ENCODE assay signal across 8 cellular contexts in genomic region chr20:2524435-2525272, GRCh38. TPM values are rescaled to one million over a fixed set of nuclear protein-coding genes. Genes with fewer than 3 reads are reported as not detected.
DNase-seq lines count a peak whose midpoint lies in the region; ATAC-seq and TF ChIP-seq lines count a peak whose summit lies in the region.

No MANE protein-coding gene starts in this region.

- H3K27me3 ChIP-seq in breast epithelium: no peaks in the 10 kb centered on the region

- peak; percentile 91 for TF ChIP-seq CTCF in GM12865 (IDR thresholded peaks at IDR 0.05; ENCODE audit: insufficient read depth, low read depth, low read length, missing control alignments)
- TF ChIP-seq CTCF in WI38 (IDR thresholded peaks at IDR 0.05; ENCODE audit: low read depth, low read length): peak; percentile 94
- peak; percentile 91 to 98 (median 93) for TF ChIP-seq CTCF in breast epithelium (IDR thresholded peaks at IDR 0.05)

- intact Hi-C loops in breast epithelium (cut with DNase I; ENCODE audit: low total_unique reads): loop anchor here (5.0 kb wide), 1 partner anchor 123 kb away; no protein-coding TSS in a partner anchor

- H3K27ac Mint-ChIP-seq in immature natural killer cell: peak overlapping the region; percentile 39 to 91 (median 80)

- no peaks in the 10 kb centered on the region for H3K36me3 ChIP-seq in breast epithelium

- peaks cover 2 to 4% (median 3%) of the 10 kb centered on the region in 3 donors for H3K27me3 Mint-ChIP-seq in immature natural killer cell (ENCODE audit: low read depth in 3 of 3)

- ATAC-seq in HG02852 (IDR thresholded peaks at IDR 0.05; ENCODE audit: unreplicated experiment) (peak; percentile 77), HG02610 (IDR thresholded peaks at IDR 0.05; ENCODE audit: unreplicated experiment) (no peak)

- peak; percentile 49 for TF ChIP-seq POLR2A in breast epithelium (IDR thresholded peaks at IDR 0.05)

- peak overlapping the region; percentile 77 to 93 (median 92) for H3K4me3 Mint-ChIP-seq in immature natural killer cell

- no peaks in the 10 kb centered on the region for H3K36me3 Mint-ChIP-seq in immature natural killer cell

- H3K4me1 ChIP-seq in breast epithelium: no peaks in the 10 kb centered on the region

- no peaks in the 10 kb centered on the region for H3K9me3 Mint-ChIP-seq in immature natural killer cell

- no peaks in the 10 kb centered on the region for H3K9me3 ChIP-seq in breast epithelium

- peaks cover 12 to 29% of the 10 kb centered on the region in 2 donors for H3K4me1 Mint-ChIP-seq in immature natural killer cell

- peak overlapping the region; percentile 65 for H3K4me3 ChIP-seq in GM12865 (ENCODE audit: low read depth, low read length)
- H3K4me3 ChIP-seq in WI38 (ENCODE audit: low read depth, low read length): peak overlapping the region; percentile 83
- H3K4me3 ChIP-seq in breast epithelium: peak overlapping the region; percentile 80 to 98 (median 93)

- H3K27ac ChIP-seq in breast epithelium: peak overlapping the region; percentile 94 to 98

- DNase-seq in GM12865 (ENCODE audit: low read depth) (peak; percentile 90), NCI-H2171 (lab: John Stamatoyannopoulos, UW) (peak; percentile 83), breast epithelium (ENCODE audit: low spot score in 2 of 2) (peak; percentile 65 to 93), immature natural killer cell (peak; percentile 85 to 90 (median 87)), smooth muscle cell of the brain vasculature (ENCODE audit: low read depth, low spot score) (peak; percentile 55)

RNA-seq across cellular contexts. Expression of gene TMC2, which starts 11.7 kb away (rescaled TPM):
- under 1 TPM; 0.15 to 0.96 (median 0.33) TPM for total RNA-seq in breast epithelium
- under 1 TPM in 1 of 3 donors, not detected in 2; 0.22 TPM for polyA plus RNA-seq in immature natural killer cell

RNA-seq across cellular contexts. Expression of gene ZNF343, which starts 15.9 kb away (rescaled TPM):
- total RNA-seq in breast epithelium: 10 to 100 TPM in 2 of 3 donors, 1 to 10 TPM in 1; 8.8 to 18.4 (median 14.0) TPM
- 1 to 10 TPM in 2 of 3 donors, not detected in 1; 2.7 to 5.1 TPM for polyA plus RNA-seq in immature natural killer cell

RNA-seq across cellular contexts. Expression of gene SNRPB, which starts 54.1 kb away (rescaled TPM):
- 100 to 1,000 TPM; 124 to 207 (median 179) TPM for total RNA-seq in breast epithelium
- 100 to 1,000 TPM; 351 to 390 (median 365) TPM for polyA plus RNA-seq in immature natural killer cell
